ENCODE assay signal across 18 cellular contexts in genomic region chr14:30541318-30541717, GRCh38.
"Had no signal": no experiment of that assay in that cellular context is flagged by ENCODE, and none has a peak within 500 bp of the region (broad histone marks: within the 10 kb centered on the region; RNA-seq: fewer than 3 reads in every experiment).

No MANE protein-coding gene starts in this region.

- H3K4me2 ChIP-seq: hepatocyte had no signal

- H3K27ac ChIP-seq: epithelial cell of prostate, esophagus muscularis mucosa, gastroesophageal sphincter, hepatocyte, neutrophil, right atrium auricular region, suprapubic skin, thyroid gland had no signal

- H3K4me3 ChIP-seq: esophagus muscularis mucosa, gastroesophageal sphincter, hepatocyte, mucosa of descending colon, right atrium auricular region, suprapubic skin, thyroid gland had no signal

- H3K27ac Mint-ChIP-seq: naive thymus-derived CD8-positive, alpha-beta T cell; type B pancreatic cell had no signal

- H3K9me3 ChIP-seq: esophagus muscularis mucosa, gastroesophageal sphincter, mucosa of descending colon, neutrophil, right atrium auricular region, suprapubic skin, thyroid gland had no signal

- DNase-seq: effector memory CD4-positive, alpha-beta T cell; mucosa of descending colon; naive thymus-derived CD8-positive, alpha-beta T cell; posterior cingulate gyrus; small intestine; stimulated activated CD4-positive, alpha-beta T cell treated with anti-CD3 and anti-CD28 coated beads, Interleukin-12 subunit alpha, Interleukin-12 subunit beta, amount 100 ng/mL, for 4 hours; stimulated activated naive CD8-positive, alpha-beta T cell treated with anti-CD3 and anti-CD28 coated beads, Interleukin-15, Interleukin-2, amounts not matched to agents 100 U/mL and 50 U/mL, for 24 hours; thyroid gland had no signal

- H3K4me1 Mint-ChIP-seq: naive thymus-derived CD8-positive, alpha-beta T cell had no signal

- H3K4me3 Mint-ChIP-seq: naive thymus-derived CD8-positive, alpha-beta T cell; type B pancreatic cell had no signal

- H3K36me3 Mint-ChIP-seq: type B pancreatic cell had no signal

- ATAC-seq: gastroesophageal sphincter; mucosa of descending colon; naive thymus-derived CD8-positive, alpha-beta T cell; stimulated activated naive CD8-positive, alpha-beta T cell treated with anti-CD3 and anti-CD28 coated beads, Interleukin-15, Interleukin-2, amounts not matched to agents 100 U/mL and 50 U/mL, for 24 hours had no signal

- H3K9me3 Mint-ChIP-seq: naive thymus-derived CD8-positive, alpha-beta T cell; type B pancreatic cell had no signal

- FAIRE-seq: endometrium, small intestine, urothelium cell line had no signal

- H3K27me3 ChIP-seq: esophagus muscularis mucosa, gastroesophageal sphincter, hepatocyte, right atrium auricular region, suprapubic skin, thyroid gland had no signal

- H3K4me1 ChIP-seq: esophagus muscularis mucosa, gastroesophageal sphincter, right atrium auricular region, suprapubic skin, thyroid gland had no signal
